Comparison of ENCODE assay signal across 8 cellular contexts in genomic region chr2:74835831-74836674, GRCh38. TPM values are rescaled to one million over a fixed set of nuclear protein-coding genes. Genes with fewer than 3 reads are reported as not detected.
DNase-seq lines count a peak whose midpoint lies in the region; ATAC-seq, FAIRE-seq and TF ChIP-seq lines count a peak whose summit lies in the region.

No MANE protein-coding gene starts in this region.

- TF ChIP-seq POLR2A in K562 (conservative IDR thresholded peaks at IDR 0.05) (no peak), suprapubic skin (IDR thresholded peaks at IDR 0.05) (no peak)

- H3K27me3 ChIP-seq in K562 (ENCODE audit: control insufficient read depth in 2 of 2, insufficient read depth in 2 of 2, low read length in 2 of 2): no peaks in the 10 kb centered on the region
- no peaks in the 10 kb centered on the region for H3K27me3 ChIP-seq in suprapubic skin

- H3K4me2 ChIP-seq in K562 (ENCODE audit: insufficient read depth, low read length): peak overlapping the region; percentile 89

- TF ChIP-seq CTCF in 22Rv1 (IDR thresholded peaks at IDR 0.05): peak; percentile 85
- peak; percentile 63 to 69 (median 68); a peak in 5 of 6 replicates for TF ChIP-seq CTCF in K562 (IDR thresholded peaks at IDR 0.05 in 2 of 3, conservative IDR thresholded peaks at IDR 0.05 in 1 of 3; ENCODE audit: insufficient read depth in 2 of 3, low read depth in 1 of 3, low read length in 3 of 3)
- peak; percentile 14 to 64 for TF ChIP-seq CTCF in suprapubic skin (IDR thresholded peaks at IDR 0.05)

- H3K9ac ChIP-seq in K562 (ENCODE audit: insufficient read depth in 1 of 2, low read depth in 2 of 2, low read length in 2 of 2): peak overlapping the region; percentile 78 to 97

- H3K79me2 ChIP-seq in K562 (ENCODE audit: control insufficient read depth, insufficient read depth, low read length): peaks cover 66% of the 10 kb centered on the region

- in situ Hi-C loops in K562 (cut with MboI): no loop called here

- peak; percentile 20 to 47; a peak in 2 of 4 replicates for TF ChIP-seq RAD21 in K562 (CRISPR knock-in tag; conservative IDR thresholded peaks at IDR 0.05 in 1 of 2, IDR thresholded peaks at IDR 0.05 in 1 of 2)

- H3K36me3 ChIP-seq in K562 (ENCODE audit: control insufficient read depth, insufficient read depth, low read length) (peaks cover 14% of the 10 kb centered on the region; the same call in 2 of the 3 replicates), suprapubic skin (no peaks in the 10 kb centered on the region)

- H3K4me1 ChIP-seq in K562 (replicated peaks in 1 of 2; ENCODE audit: control insufficient read depth in 2 of 2, insufficient read depth in 2 of 2, low read length in 2 of 2) (peaks cover 33 to 60% of the 10 kb centered on the region in 2 experiments; a peak in 4 of 5 replicates), suprapubic skin (peaks cover 24% of the 10 kb centered on the region)

- H3K9me3 ChIP-seq in K562 (replicated peaks; ENCODE audit: control insufficient read depth, insufficient read depth, low read depth, low read length) (no peaks in the 10 kb centered on the region), suprapubic skin (no peaks in the 10 kb centered on the region)

- TF ChIP-seq EP300 in K562 (IDR thresholded peaks at IDR 0.05; ENCODE audit: low read length) (no peak), suprapubic skin (IDR thresholded peaks at IDR 0.05) (no peak)

- peak; percentile 26 for ATAC-seq in HG03196 (IDR thresholded peaks at IDR 0.05; ENCODE audit: unreplicated experiment)
- peak; percentile 27 for ATAC-seq in K562
- ATAC-seq in HG02884 (IDR thresholded peaks at IDR 0.05; ENCODE audit: unreplicated experiment): no peak

- H2AFZ ChIP-seq in K562 (ENCODE audit: low read depth, low read length): peak overlapping the region; percentile 34; the same call in 1 of the 2 replicates

- CTCF ChIA-PET in K562 (lab: Yijun Ruan, JAX; ENCODE audit: low intra/inter-chr PET ratio): no interaction called here

- peak overlapping the region; percentile 75 for H3K4me3 ChIP-seq in K562
- peak overlapping the region; percentile 60 for H3K4me3 ChIP-seq in suprapubic skin

- DNase-seq in ELR (ENCODE audit: low read depth) (peak; percentile 77), NCI-H82 (lab: John Stamatoyannopoulos, UW) (peak; percentile 90), K562 (ENCODE audit: extremely low read depth in 1 of 4, low spot score in 3 of 4) (peak; percentile 48 to 70 (median 60)), kidney glomerular epithelial cell (lab: John Stamatoyannopoulos, UW) (peak; percentile 55), suprapubic skin (ENCODE audit: low spot score in 2 of 2) (no peak)

- FAIRE-seq in K562 (lab: Jason Lieb, UNC): peak; percentile 29

- POLR2A ChIA-PET in K562 (lab: Yijun Ruan, JAX): interaction anchor here (1.4 to 2.3 kb wide), 3 partner anchors 8 to 26 kb away, joined by 3 to 11 read pairs (median 10); no protein-coding TSS in a partner anchor

- 2% methylated on average over 15 of the region's 15 CpGs for WGBS in K562 (ENCODE audit: insufficient coverage, low coverage, missing lambda C conversion rate)
- 19% methylated on average over 14 of the region's 15 CpGs for WGBS in suprapubic skin

- H3K27ac ChIP-seq in 22Rv1 (peak overlapping the region; percentile 64), K562 (ENCODE audit: extremely low read depth, low read depth, low read length) (peak overlapping the region; percentile 83; the same call in 1 of the 3 replicates), suprapubic skin (peak overlapping the region; percentile 71)

- no TSS peak for BruUV-seq in K562 (replicated peaks; lab: Mats Ljungman, UMichigan)

- H4K20me1 ChIP-seq in K562 (replicated peaks; ENCODE audit: control insufficient read depth, insufficient read depth, low read length): peaks cover 30% of the 10 kb centered on the region

- intact Hi-C loops in K562 (cut with micrococcal nuclease): loop anchor here (5.0 kb wide), 1 partner anchor 41 kb away; no protein-coding TSS in a partner anchor

- peaks cover 10% of the 10 kb centered on the region for H3K9me1 ChIP-seq in K562 (ENCODE audit: control insufficient read depth, insufficient read depth, low read length)

TF ChIP-seq in K562, 482 proteins besides CTCF, POLR2A, EP300 and RAD21 (continues in another document):
- TF ChIP-seq PBX2 (CRISPR knock-in tag; IDR thresholded peaks at IDR 0.05; ENCODE audit: low read depth) (no peak), PBX2 (tag; conservative IDR thresholded peaks at IDR 0.05; ENCODE audit: low read depth) (peak; percentile 39), MAZ (CRISPR knock-in tag; conservative IDR thresholded peaks at IDR 0.05 in 1 of 2, IDR thresholded peaks at IDR 0.05 in 1 of 2) (no peak), KDM5B (IDR thresholded peaks at IDR 0.05; ENCODE audit: insufficient replicate concordance, low read depth, low read length) (peak; percentile 14), CTBP1 (IDR thresholded peaks at IDR 0.05; ENCODE audit: borderline replicate concordance) (peak; percentile 11; the same call in 1 of the 2 replicates), TCFL5 (CRISPR knock-in tag; conservative IDR thresholded peaks at IDR 0.05) (no peak), ZNF253 (CRISPR knock-in tag; conservative IDR thresholded peaks at IDR 0.05) (no peak), U2AF2 (optimal IDR thresholded peaks at IDR 0.05; ENCODE audit: low read depth, low read length) (no peak), KAT2B (IDR thresholded peaks at IDR 0.05; ENCODE audit: low read depth, low read length) (no peak), HDAC1 (IDR thresholded peaks at IDR 0.05) (peak in 1 of 2 experiments; percentile 11; a peak in 1 of 4 replicates), GATAD2B (IDR thresholded peaks at IDR 0.05; ENCODE audit: borderline replicate concordance) (peak; percentile 47; the same call in 1 of the 2 replicates)
- TF ChIP-seq, protein P1, sequence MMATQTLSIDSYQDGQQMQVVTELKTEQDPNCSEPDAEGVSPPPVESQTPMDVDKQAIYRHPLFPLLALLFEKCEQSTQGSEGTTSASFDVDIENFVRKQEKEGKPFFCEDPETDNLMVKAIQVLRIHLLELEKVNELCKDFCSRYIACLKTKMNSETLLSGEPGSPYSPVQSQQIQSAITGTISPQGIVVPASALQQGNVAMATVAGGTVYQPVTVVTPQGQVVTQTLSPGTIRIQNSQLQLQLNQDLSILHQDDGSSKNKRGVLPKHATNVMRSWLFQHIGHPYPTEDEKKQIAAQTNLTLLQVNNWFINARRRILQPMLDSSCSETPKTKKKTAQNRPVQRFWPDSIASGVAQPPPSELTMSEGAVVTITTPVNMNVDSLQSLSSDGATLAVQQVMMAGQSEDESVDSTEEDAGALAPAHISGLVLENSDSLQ (IDR thresholded peaks at IDR 0.05): peak; percentile 79
- TF ChIP-seq, protein P2, sequence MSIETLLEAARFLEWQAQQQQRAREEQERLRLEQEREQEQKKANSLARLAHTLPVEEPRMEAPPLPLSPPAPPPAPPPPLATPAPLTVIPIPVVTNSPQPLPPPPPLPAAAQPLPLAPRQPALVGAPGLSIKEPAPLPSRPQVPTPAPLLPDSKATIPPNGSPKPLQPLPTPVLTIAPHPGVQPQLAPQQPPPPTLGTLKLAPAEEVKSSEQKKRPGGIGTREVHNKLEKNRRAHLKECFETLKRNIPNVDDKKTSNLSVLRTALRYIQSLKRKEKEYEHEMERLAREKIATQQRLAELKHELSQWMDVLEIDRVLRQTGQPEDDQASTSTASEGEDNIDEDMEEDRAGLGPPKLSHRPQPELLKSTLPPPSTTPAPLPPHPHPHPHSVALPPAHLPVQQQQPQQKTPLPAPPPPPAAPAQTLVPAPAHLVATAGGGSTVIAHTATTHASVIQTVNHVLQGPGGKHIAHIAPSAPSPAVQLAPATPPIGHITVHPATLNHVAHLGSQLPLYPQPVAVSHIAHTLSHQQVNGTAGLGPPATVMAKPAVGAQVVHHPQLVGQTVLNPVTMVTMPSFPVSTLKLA (conservative IDR thresholded peaks at IDR 0.05): peak; percentile 16 to 45; a peak in 2 of 4 replicates

RNA-seq across cellular contexts. Expression of gene HK2, which starts 2.1 kb away (rescaled TPM):
- 93.6 and 110 TPM in 2 replicates for total RNA-seq in K562 (2011; cell fraction: chromatin; rRNA removed; ENCODE audit: low replicate concordance)
- 73.7 and 77.0 TPM in 2 replicates for total RNA-seq in K562 (2011; cell fraction: nucleolus; rRNA removed)
- total RNA-seq in K562 (2011; cell fraction: nucleoplasm; rRNA removed): 56.9 and 66.5 TPM in 2 replicates
- total RNA-seq in K562 (2014; rRNA removed) (17.4 and 17.7 TPM in 2 replicates), K562 (2014; rRNA removed; fragmentation: Illumina TruSeq; extraction: Trizol) (17.9 and 19.9 TPM in 2 replicates), K562 (2015; rRNA removed; fragmentation: Illumina TruSeq; extraction: Trizol) (17.2 and 17.3 TPM in 2 replicates), K562 (2021) (40.8 and 42.6 TPM in 2 replicates), suprapubic skin (10 to 100 TPM in 3 of 4 donors, 1 to 10 TPM in 1; 9.3 to 24.4 (median 15.1) TPM)
- polyA plus RNA-seq in K562 (2011; rRNA removed) (38.1 and 56.0 TPM in 2 replicates), K562 (2014; fragmentation: Illumina TruSeq; extraction: Trizol) (24.3 and 26.4 TPM in 2 replicates), K562 (2014; fragmentation: Nextera tagmentation; extraction: Ambion mirVana) (1 to 10 TPM; 4.7 to 6.4 TPM), K562 (2014; rRNA removed) (21.3 and 22.3 TPM in 2 replicates)
- polyA plus RNA-seq in K562 (2011; cell fraction: cytosol; rRNA removed): 30.7 and 37.0 TPM in 2 replicates
- 42.2 and 63.3 TPM in 2 replicates for polyA plus RNA-seq in K562 (2011; cell fraction: nucleus; rRNA removed)
- polyA plus RNA-seq in K562 (2012): 10.0 and 31.3 TPM in 2 replicates
- 141 and 242 TPM in 2 replicates for polyA minus RNA-seq in K562 (2011; rRNA and poly(A)+ RNA removed)
- polyA minus RNA-seq in K562 (2011; cell fraction: cytosol; rRNA and poly(A)+ RNA removed): 70.3 and 92.1 TPM in 2 replicates
- 49.3 and 62.1 TPM in 2 replicates for polyA minus RNA-seq in K562 (2011; cell fraction: nucleus; rRNA and poly(A)+ RNA removed)

Comparison
In these comparisons a context has a peak if more than half of its experiments do, and no peak if none do; other contexts are left out.
1. DNase-seq: peak in ELR (single experiment), NCI-H82 (single experiment), K562 (4 of 4) and kidney glomerular epithelial cell (single experiment); none in suprapubic skin (0 of 2).
2. Peak in every context shown above with its lines, with median percentiles within 50 percentile points of each other: H3K27ac ChIP-seq and CTCF ChIP-seq.